In genomic region chr18:43234889-43235288, GRCh38 we compare ENCODE assay signal across 24 cellular contexts. TPM values are rescaled to one million over a fixed set of nuclear protein-coding genes. Genes with fewer than 3 reads are reported as not detected.
DNase-seq lines count a peak whose midpoint lies in the region; ATAC-seq and TF ChIP-seq lines count a peak whose summit lies in the region.
"Had no signal": no experiment of that assay in that cellular context is flagged by ENCODE, and none has a peak within 500 bp of the region (broad histone marks: within the 10 kb centered on the region; RNA-seq: fewer than 3 reads in every experiment).

No MANE protein-coding gene starts in this region.

- H3K27me3 ChIP-seq in right lobe of liver, result no peaks in the 10 kb centered on the region
- H3K27me3 ChIP-seq: BE2C, BLaER1 had no signal

- H3K9me3 ChIP-seq in right lobe of liver, result no peaks in the 10 kb centered on the region
- H3K9me3 ChIP-seq: BE2C, BLaER1 had no signal

- in situ Hi-C loops in astrocyte of the spinal cord (cut with HindIII; ENCODE audit: low sequenced_read_pairs), result no loop called here

- TF ChIP-seq CTCF in astrocyte of the spinal cord (IDR thresholded peaks at IDR 0.05; ENCODE audit: low read depth, low read length) (no peak), right lobe of liver (IDR thresholded peaks at IDR 0.05) (no peak), omental fat pad (IDR thresholded peaks at IDR 0.05) (no peak)

- peaks cover 0 to 34% (median 5%) of the 10 kb centered on the region in 4 donors for H3K4me1 ChIP-seq in right lobe of liver
- H3K4me1 ChIP-seq: BE2C, BLaER1 had no signal

- intact Hi-C loops in right lobe of liver (cut with DNase I), result no loop called here

- WGBS in right lobe of liver (ENCODE audit: insufficient coverage, low coverage, low lambda C conversion rate, missing lambda C conversion rate), result 17% methylated on average over 2 of the region's 2 CpGs

- no peaks in the 10 kb centered on the region for H3K36me3 ChIP-seq in right lobe of liver
- H3K36me3 ChIP-seq: BE2C, BLaER1 had no signal

- DNase-seq in astrocyte of the hippocampus (ENCODE audit: low read depth, low spot score) (peak; percentile 27), astrocyte of the spinal cord (ENCODE audit: low read depth, low spot score) (peak; percentile 19), right lobe of liver (peak in 2 of 3 donors; percentile 20 to 56), NCI-H2107 treated with DMSO at 0.1 percent for 48 hours (lab: John Stamatoyannopoulos, UW; ENCODE audit: unreplicated experiment) (no peak), omental fat pad (ENCODE audit: low spot score) (no peak)
- DNase-seq: 8988T; ACHN; BE2C; C1 segment of cervical spinal cord; CD4-positive, alpha-beta memory T cell; CD4-positive, CD25-positive, alpha-beta regulatory T cell; CD8-positive, alpha-beta memory T cell; COR-L47; DMS 273 treated with DMSO at 0.1 percent for 48 hours; DMS153; DMS53; DMS79; DND-41; EL; GDM1 had no signal

- H3K4me3 ChIP-seq in astrocyte of the spinal cord (ENCODE audit: low read depth, low read length) (no peak overlapping the region), right lobe of liver (no peak overlapping the region)
- H3K4me3 ChIP-seq: BLaER1, GM12878 had no signal

- no peak for TF ChIP-seq POLR2A in right lobe of liver (IDR thresholded peaks at IDR 0.05)

- ATAC-seq in right lobe of liver (peak; percentile 36 to 72 (median 60)), omental fat pad (ENCODE audit: low FRiP score) (no peak)
- ATAC-seq: GM12878 had no signal

- peak overlapping the region in 1 of 3 donors; percentile 17 for H3K27ac ChIP-seq in right lobe of liver
- H3K27ac ChIP-seq: BLaER1 had no signal

RNA-seq across cellular contexts. Expression of gene SYT4, which starts 42.4 kb away (rescaled TPM):
- total RNA-seq in right lobe of liver (not detected), omental fat pad (10 to 100 TPM in 2 of 4 donors, 1 to 10 TPM in 1, not detected in 1; 3.2 to 18.5 (median 18.4) TPM)
- total RNA-seq: CD4-positive, alpha-beta memory T cell; CD8-positive, alpha-beta memory T cell; Daoy; G401 had no signal

Comparison
In these comparisons a context has a peak if more than half of its experiments do, and no peak if none do; other contexts are left out.
1. DNase-seq: peak in astrocyte of the hippocampus (single experiment), astrocyte of the spinal cord (single experiment) and right lobe of liver (2 of 3); none in NCI-H2107 treated with DMSO at 0.1 percent for 48 hours (single experiment) and omental fat pad (single experiment).